In the genomic region with DNA sequence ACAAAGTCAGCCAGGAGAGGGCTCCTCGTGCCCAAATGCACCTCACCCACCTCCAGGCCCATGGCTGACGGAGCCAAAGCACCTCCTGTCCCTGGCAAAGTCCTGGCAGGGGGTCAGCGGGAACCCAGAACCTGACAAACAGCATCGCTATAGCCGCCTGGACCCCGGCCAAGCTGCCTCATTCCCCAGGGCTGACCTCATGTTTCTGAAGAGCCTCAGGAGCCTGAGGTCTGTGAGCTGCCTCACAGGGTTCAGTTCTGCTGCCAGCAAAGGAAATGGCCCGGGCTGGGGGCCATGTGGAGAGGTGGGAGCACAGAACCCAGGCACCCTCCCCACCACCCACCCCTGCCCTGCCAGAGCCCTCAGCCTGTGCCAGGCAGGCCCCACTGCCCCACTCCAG, we compare ENCODE assay signal across 9 cellular contexts. TPM values are rescaled to one million over a fixed set of nuclear protein-coding genes. Genes with fewer than 3 reads are reported as not detected.
A peak's percentile ranks its signal among the peaks of the same experiment; 100 is the strongest.
DNase-seq lines count a peak whose midpoint lies in the region; ATAC-seq and TF ChIP-seq lines count a peak whose summit lies in the region.
"Had no signal": no experiment of that assay in that cellular context is flagged by ENCODE, and none has a peak within 500 bp of the region (broad histone marks: within the 10 kb centered on the region; RNA-seq: fewer than 3 reads in every experiment).

No MANE protein-coding gene starts in this region.

- POLR2A ChIA-PET in PC-9 (lab: Charles Lee; ENCODE audit: unreplicated experiment): interaction anchor here (0.5 to 0.7 kb wide), 3 partner anchors 111 to 414 kb away, joined by 3 to 4 read pairs (median 4); no protein-coding TSS in a partner anchor

- CTCF ChIA-PET in PC-9 (lab: Charles Lee): no interaction called here

- peaks cover 65% of the 10 kb centered on the region for H3K4me1 ChIP-seq in PC-9 (replicated peaks; ENCODE audit: insufficient read depth)

- H3K9me3 ChIP-seq in PC-9 (ENCODE audit: insufficient read depth, low read depth): no peaks in the 10 kb centered on the region

- H3K79me2 ChIP-seq in PC-9 (ENCODE audit: low read depth): no peaks in the 10 kb centered on the region

- no peaks in the 10 kb centered on the region for H3K27me3 ChIP-seq in PC-9 (ENCODE audit: insufficient read depth, low read depth)

- H3K4me2 ChIP-seq in PC-9: peak overlapping the region; percentile 82

- DNase-seq in EL: peak; percentile 92
- peak; percentile 85 to 88 for DNase-seq in PC-9
- DNase-seq in fibroblast of pulmonary artery (ENCODE audit: low read depth): peak; percentile 79
- peak; percentile 86 for DNase-seq in posterior vena cava (ENCODE audit: low spot score)
- no peak for DNase-seq in GM19238 (ENCODE audit: insufficient read length, low spot score)
- no peak for DNase-seq in activated CD4-positive, CD25-positive, alpha-beta regulatory T cell (lab: John Stamatoyannopoulos, UW)
- no peak for DNase-seq in AML-193 (lab: John Stamatoyannopoulos, UW)
- DNase-seq: activated gamma-delta T cell had no signal

- H3F3A ChIP-seq in PC-9 (ENCODE audit: insufficient read depth, low read depth): peaks cover 32% of the 10 kb centered on the region

- peak overlapping the region; percentile 78 for H3K27ac ChIP-seq in PC-9

- intact Hi-C loops in PC-9 (cut with micrococcal nuclease; ENCODE audit: unreplicated experiment) (loop anchor here (1.0 to 5.0 kb wide), 5 partner anchors 19 to 268 kb away; no protein-coding TSS in a partner anchor), posterior vena cava (cut with DNase I) (no loop called here)

- H3K4me3 ChIP-seq in PC-9: peak overlapping the region; percentile 16; the same call in 1 of the 2 replicates
- no peak overlapping the region for H3K4me3 ChIP-seq in fibroblast of pulmonary artery (replicated peaks; ENCODE audit: low read depth, low read length)

- no peaks in the 10 kb centered on the region for H4K20me1 ChIP-seq in PC-9 (ENCODE audit: insufficient read depth)

- no peaks in the 10 kb centered on the region for H3K9me2 ChIP-seq in PC-9 (ENCODE audit: insufficient read depth)

- no TSS peak for BruUV-seq in PC-9 (replicated peaks; lab: Mats Ljungman, UMichigan)

- TF ChIP-seq CTCF in PC-9 (conservative IDR thresholded peaks at IDR 0.05) (no peak), fibroblast of pulmonary artery (IDR thresholded peaks at IDR 0.05; ENCODE audit: low read length, missing control alignments) (peak; percentile 9)

- H2AFZ ChIP-seq in PC-9: no peak overlapping the region

- H3K36me3 ChIP-seq in PC-9 (ENCODE audit: low read depth): no peaks in the 10 kb centered on the region

- no peak for ATAC-seq in GM21526 (IDR thresholded peaks at IDR 0.05; ENCODE audit: low FRiP score, unreplicated experiment)

RNA-seq across cellular contexts. Expression of gene NANOS1, which starts 4.2 kb away (rescaled TPM):
- 5.2 and 7.2 TPM in 2 replicates for total RNA-seq in PC-9 (2021)
- total RNA-seq in posterior vena cava: 1 to 10 TPM; 1.5 to 1.8 TPM

RNA-seq across cellular contexts. Expression of gene EIF3A, which starts 55.3 kb away (rescaled TPM):
- total RNA-seq in PC-9 (2021) (85.5 and 102 TPM in 2 replicates), posterior vena cava (100 to 1,000 TPM in 1 of 2 donors, 10 to 100 TPM in 1; 82.2 to 101 TPM)

Comparison
In these comparisons a context has a peak if more than half of its experiments do, and no peak if none do; other contexts are left out.
1. DNase-seq: peak in EL (single experiment), PC-9 (2 of 2), fibroblast of pulmonary artery (single experiment) and posterior vena cava (single experiment); none in GM19238 (single experiment), activated CD4-positive, CD25-positive, alpha-beta regulatory T cell (0 of 4) and AML-193 (0 of 2).